Comparison of ENCODE assay signal across 36 cellular contexts in the genomic region with DNA sequence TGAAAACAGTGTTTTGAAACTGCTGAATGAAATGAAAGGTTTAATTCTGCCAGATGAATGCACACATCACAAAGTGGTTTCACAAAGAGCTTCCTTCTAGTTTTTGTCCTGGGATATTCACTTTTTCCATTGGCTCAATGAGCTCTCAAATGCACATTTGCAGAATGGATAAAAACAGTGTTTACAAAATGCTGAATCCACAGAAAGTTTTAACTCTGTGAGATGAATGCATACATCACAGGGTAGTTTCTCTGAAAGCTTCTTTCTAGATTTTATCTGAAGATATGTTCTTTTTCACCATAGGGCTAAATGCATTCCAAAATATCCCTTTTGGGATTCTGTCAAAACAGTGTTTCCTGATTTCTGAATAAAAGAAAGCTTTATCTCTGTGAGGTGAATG.
A peak's percentile ranks its signal among the peaks of the same experiment; 100 is the strongest.
DNase-seq lines count a peak whose midpoint lies in the region; ATAC-seq, FAIRE-seq and TF ChIP-seq lines count a peak whose summit lies in the region.
"Had no signal": no experiment of that assay in that cellular context is flagged by ENCODE, and none has a peak within 500 bp of the region (broad histone marks: within the 10 kb centered on the region; RNA-seq: fewer than 3 reads in every experiment).

No MANE protein-coding gene starts in this region.

- TF ChIP-seq RAD21 in HepG2 (CRISPR knock-in tag; IDR thresholded peaks at IDR 0.05): no peak
- no peak for TF ChIP-seq RAD21 in A549 (conservative IDR thresholded peaks at IDR 0.05 in 1 of 2, IDR thresholded peaks at IDR 0.05 in 1 of 2)

- CTCF ChIA-PET in HepG2 (lab: Yijun Ruan, JAX; ENCODE audit: low intra/inter-chr PET ratio, low total read pairs): no interaction called here
- CTCF ChIA-PET in A549 (lab: Yijun Ruan, JAX): no interaction called here

- in situ Hi-C loops in HepG2 (cut with HindIII; ENCODE audit: extremely low pct_ligation_motif_present, low pct_unique_long_range_greater_than_20kb): no loop called here

- H3K36me3 ChIP-seq in HepG2 (replicated peaks in 1 of 2; ENCODE audit: control insufficient read depth in 1 of 2, insufficient read depth in 2 of 2, low read length in 2 of 2) (no peaks in the 10 kb centered on the region), right lobe of liver (no peaks in the 10 kb centered on the region), endodermal cell (ENCODE audit: control insufficient read depth, insufficient read depth, low read length) (no peaks in the 10 kb centered on the region), iPS-18a (ENCODE audit: control insufficient read depth, low read depth, low read length) (no peaks in the 10 kb centered on the region)
- H3K36me3 ChIP-seq: BE2C; BLaER1; BLaER1 treated with 17β-estradiol and CSF1 and Interleukin-3, amounts not matched to agents 10 nM and 100 nM had no signal

- FAIRE-seq in HepG2 (lab: Jason Lieb, UNC) (no peak), A549 (lab: Jason Lieb, UNC) (no peak), frontal cortex (lab: Jason Lieb, UNC) (no peak)
- FAIRE-seq: A204.1, D721Med had no signal

- intact Hi-C loops in HepG2 (cut with micrococcal nuclease; ENCODE audit: unreplicated experiment): no loop called here
- intact Hi-C loops in right lobe of liver (cut with DNase I): no loop called here

- no peak overlapping the region for H3K4me2 ChIP-seq in HepG2 (ENCODE audit: low read depth, low read length)
- H3K4me2 ChIP-seq in A549: no peak overlapping the region
- H3K4me2 ChIP-seq: BLaER1; BLaER1 treated with 17β-estradiol and CSF1 and Interleukin-3, amounts not matched to agents 10 nM and 100 nM had no signal

- H3K27me3 ChIP-seq in HepG2 (ENCODE audit: control insufficient read depth in 1 of 2, insufficient read depth in 2 of 2, low read length in 2 of 2) (no peaks in the 10 kb centered on the region), right lobe of liver (no peaks in the 10 kb centered on the region), endodermal cell (ENCODE audit: control insufficient read depth, insufficient read depth, low read length, poor library complexity, severe bottlenecking) (no peaks in the 10 kb centered on the region), iPS-18a (ENCODE audit: control insufficient read depth, insufficient read depth, low read length) (no peaks in the 10 kb centered on the region)
- H3K27me3 ChIP-seq: BE2C; BLaER1; BLaER1 treated with 17β-estradiol and CSF1 and Interleukin-3, amounts not matched to agents 10 nM and 100 nM had no signal

- H3K4me1 ChIP-seq in HepG2 (ENCODE audit: insufficient read depth, low read length): no peaks in the 10 kb centered on the region
- H3K4me1 ChIP-seq in right lobe of liver: no peaks in the 10 kb centered on the region
- no peaks in the 10 kb centered on the region for H3K4me1 ChIP-seq in A549
- H3K4me1 ChIP-seq in endodermal cell (ENCODE audit: control insufficient read depth, insufficient read depth, low read length): no peaks in the 10 kb centered on the region
- no peaks in the 10 kb centered on the region for H3K4me1 ChIP-seq in iPS-18a (ENCODE audit: control insufficient read depth, low read depth, low read length)
- H3K4me1 ChIP-seq: BE2C; BLaER1; BLaER1 treated with 17β-estradiol and CSF1 and Interleukin-3, amounts not matched to agents 10 nM and 100 nM; Caco-2 had no signal

- POLR2A ChIA-PET in HepG2 (lab: Yijun Ruan, JAX): no interaction called here
- POLR2A ChIA-PET in A549 (lab: Yijun Ruan, JAX): no interaction called here

- no TSS peak for BruUV-seq in HepG2 (replicated peaks; lab: Mats Ljungman, UMichigan)

- no peak overlapping the region for H2AFZ ChIP-seq in HepG2 (ENCODE audit: low read length)

- H3K36me3 Mint-ChIP-seq in endodermal cell (ENCODE audit: low read depth): peaks cover 2% of the 10 kb centered on the region
- H3K36me3 Mint-ChIP-seq: CD14-positive monocyte; CD4-positive, CD25-positive, alpha-beta regulatory T cell; CD8-positive, alpha-beta T cell had no signal

- no peaks in the 10 kb centered on the region for H3K79me2 ChIP-seq in HepG2 (ENCODE audit: insufficient read depth, low read length)

- no peak for TF ChIP-seq POLR2A in HepG2 (IDR thresholded peaks at IDR 0.05; ENCODE audit: insufficient read depth in 1 of 2, low read depth in 2 of 2, low read length in 2 of 2)
- TF ChIP-seq POLR2A in right lobe of liver (IDR thresholded peaks at IDR 0.05): no peak
- TF ChIP-seq POLR2A in A549 (IDR thresholded peaks at IDR 0.05; ENCODE audit: low read length): no peak

- no peak overlapping the region for H3K9ac ChIP-seq in HepG2 (ENCODE audit: insufficient read depth, low read depth, low read length)
- H3K9ac ChIP-seq in endodermal cell (ENCODE audit: extremely low read depth, low read length, poor library complexity, severe bottlenecking): no peak overlapping the region
- H3K9ac ChIP-seq in iPS-18a (ENCODE audit: low read length): no peak overlapping the region
- H3K9ac ChIP-seq: BLaER1; BLaER1 treated with 17β-estradiol and CSF1 and Interleukin-3, amounts not matched to agents 10 nM and 100 nM had no signal

- no peaks in the 10 kb centered on the region for H3K27me3 Mint-ChIP-seq in endodermal cell (ENCODE audit: insufficient read depth)
- H3K27me3 Mint-ChIP-seq: B cell; CD4-positive, alpha-beta memory T cell; CD4-positive, alpha-beta T cell; CD4-positive, CD25-positive, alpha-beta regulatory T cell; CD8-positive, alpha-beta memory T cell had no signal

- no peak overlapping the region for H3K27ac Mint-ChIP-seq in endodermal cell
- H3K27ac Mint-ChIP-seq: B cell; CD14-positive monocyte; CD4-positive, alpha-beta memory T cell; CD4-positive, alpha-beta T cell; CD4-positive, CD25-positive, alpha-beta regulatory T cell; CD8-positive, alpha-beta memory T cell; CD8-positive, alpha-beta T cell had no signal

- H3K9me3 Mint-ChIP-seq in endodermal cell: peaks cover 82% of the 10 kb centered on the region

- no peak overlapping the region for H3K4me3 ChIP-seq in HepG2 (replicated peaks in 1 of 3; ENCODE audit: insufficient read depth in 1 of 3, low read depth in 2 of 3, low read length in 3 of 3)
- no peak overlapping the region for H3K4me3 ChIP-seq in right lobe of liver
- H3K4me3 ChIP-seq in A549: no peak overlapping the region
- peak overlapping the region; percentile 56 for H3K4me3 ChIP-seq in endodermal cell (ENCODE audit: low read length)
- H3K4me3 ChIP-seq in iPS-18a (ENCODE audit: low read length): peak overlapping the region; percentile 6
- H3K4me3 ChIP-seq: BLaER1; BLaER1 treated with 17β-estradiol and CSF1 and Interleukin-3, amounts not matched to agents 10 nM and 100 nM had no signal

- DNase-seq in HepG2 (ENCODE audit: low spot score) (no peak), right lobe of liver (no peak), A549 (ENCODE audit: low read depth in 1 of 2, low spot score in 1 of 2) (no peak), endodermal cell (no peak), frontal cortex (ENCODE audit: low spot score in 2 of 2) (no peak)
- DNase-seq: 8988T; ACHN; AML-193; BE2C; C1 segment of cervical spinal cord; Caco-2; Calu3; CD4-positive, alpha-beta memory T cell; CD4-positive, alpha-beta T cell; CD4-positive, CD25-positive, alpha-beta regulatory T cell; CD8-positive, alpha-beta memory T cell; CD8-positive, alpha-beta T cell; COR-L47; DMS 273 treated with DMSO at 0.1 percent for 48 hours; DMS153; DMS53; DMS79; DMS79 treated with DMSO at 0.1 percent for 48 hours; DND-41; EL had no signal

- no peak for ATAC-seq in HepG2
- ATAC-seq in right lobe of liver: no peak
- no peak for ATAC-seq in A549
- no peak for ATAC-seq in GM19463 (IDR thresholded peaks at IDR 0.05; ENCODE audit: unreplicated experiment)
- ATAC-seq in HG03095 (IDR thresholded peaks at IDR 0.05; ENCODE audit: unreplicated experiment): no peak
- ATAC-seq: CD8-positive, alpha-beta T cell had no signal

- H3K27ac ChIP-seq in HepG2 (ENCODE audit: extremely low read length, insufficient read depth, low read length) (no peak overlapping the region), right lobe of liver (no peak overlapping the region), A549 (no peak overlapping the region), endodermal cell (ENCODE audit: low read depth, low read length) (no peak overlapping the region), iPS-18a (ENCODE audit: low read length) (no peak overlapping the region)
- H3K27ac ChIP-seq: 22Rv1; BLaER1; BLaER1 treated with 17β-estradiol and CSF1 and Interleukin-3, amounts not matched to agents 10 nM and 100 nM; C4-2B had no signal

- H4K20me1 ChIP-seq in HepG2 (ENCODE audit: insufficient read depth, low read length): no peaks in the 10 kb centered on the region
- H4K20me1 ChIP-seq: BLaER1; BLaER1 treated with 17β-estradiol and CSF1 and Interleukin-3, amounts not matched to agents 10 nM and 100 nM had no signal

- TF ChIP-seq EP300 in HepG2 (IDR thresholded peaks at IDR 0.05; ENCODE audit: low read depth in 2 of 2, low read length in 2 of 2) (no peak), HepG2 (CRISPR knock-in tag; IDR thresholded peaks at IDR 0.05; ENCODE audit: borderline replicate concordance) (no peak), A549 (IDR thresholded peaks at IDR 0.05) (no peak)

- H3K4me1 Mint-ChIP-seq in endodermal cell: no peaks in the 10 kb centered on the region
- H3K4me1 Mint-ChIP-seq: B cell; CD14-positive monocyte; CD4-positive, alpha-beta memory T cell; CD4-positive, CD25-positive, alpha-beta regulatory T cell; CD8-positive, alpha-beta memory T cell had no signal

- H3K4me3 Mint-ChIP-seq in endodermal cell: no peak overlapping the region
- H3K4me3 Mint-ChIP-seq: B cell; CD14-positive monocyte; CD4-positive, alpha-beta memory T cell; CD4-positive, alpha-beta T cell; CD4-positive, CD25-positive, alpha-beta regulatory T cell; CD8-positive, alpha-beta memory T cell; CD8-positive, alpha-beta T cell had no signal

- TF ChIP-seq CTCF in HepG2 (CRISPR knock-in tag; IDR thresholded peaks at IDR 0.05): no peak
- no peak for TF ChIP-seq CTCF in right lobe of liver (IDR thresholded peaks at IDR 0.05)
- no peak for TF ChIP-seq CTCF in A549 (IDR thresholded peaks at IDR 0.05)
- TF ChIP-seq CTCF in endodermal cell (conservative IDR thresholded peaks at IDR 0.05): no peak

- peaks cover 79% of the 10 kb centered on the region for H3K9me3 ChIP-seq in HepG2 (ENCODE audit: low read length)
- H3K9me3 ChIP-seq in right lobe of liver: peaks cover 0 to 28% (median 0%) of the 10 kb centered on the region in 4 donors
- peaks cover 21% of the 10 kb centered on the region; the same call in 2 of the 3 replicates for H3K9me3 ChIP-seq in A549
- H3K9me3 ChIP-seq in endodermal cell (ENCODE audit: control insufficient read depth, low read length): peaks cover 78% of the 10 kb centered on the region
- peaks cover 74% of the 10 kb centered on the region for H3K9me3 ChIP-seq in iPS-18a (ENCODE audit: control insufficient read depth, low read depth, low read length)
- H3K9me3 ChIP-seq: BE2C had no signal

TF ChIP-seq in HepG2, 621 proteins besides CTCF, POLR2A, EP300 and RAD21 (continues in another document):
- no peak for TF ChIP-seq RFXAP (CRISPR knock-in tag; IDR thresholded peaks at IDR 0.05; ENCODE audit: borderline replicate concordance)
- TF ChIP-seq MED13 (CRISPR knock-in tag; IDR thresholded peaks at IDR 0.05): no peak
- TF ChIP-seq NCOA2 (CRISPR knock-in tag; IDR thresholded peaks at IDR 0.05): no peak

TF ChIP-seq in A549, 52 proteins besides CTCF, POLR2A, EP300 and RAD21:
- TF ChIP-seq MAFK (IDR thresholded peaks at IDR 0.05; ENCODE audit: partially characterized antibody): peak; percentile 48
- TF ChIP-seq CEBPB (IDR thresholded peaks at IDR 0.05): no peak

Comparison
In these comparisons a context has a peak if more than half of its experiments do, and no peak if none do; other contexts are left out.
1. H3K4me3 ChIP-seq: peak in endodermal cell (single experiment) and iPS-18a (single experiment); none in HepG2 (0 of 3), right lobe of liver (0 of 3) and A549 (single experiment).